8 cellular contexts compared by ENCODE assay signal in genomic region chr5:122845253-122846050, GRCh38. TPM values are rescaled to one million over a fixed set of nuclear protein-coding genes. Genes with fewer than 3 reads are reported as not detected.
A peak's percentile ranks its signal among the peaks of the same experiment; 100 is the strongest.
DNase-seq lines count a peak whose midpoint lies in the region; ATAC-seq and TF ChIP-seq lines count a peak whose summit lies in the region.

SNX24 (plus strand) TSS chr5:122845613; CDS start chr5:122845634, 21 bp downstream.

- H3K4me1 ChIP-seq in IMR-90 (ENCODE audit: control insufficient read depth, insufficient read depth, low read length) (peaks cover 5% of the 10 kb centered on the region), suprapubic skin (peaks cover 38% of the 10 kb centered on the region)

- ATAC-seq in GM21576 (IDR thresholded peaks at IDR 0.05; ENCODE audit: unreplicated experiment) (peak; percentile 80), IMR-90 (ENCODE audit: low read depth) (peak; percentile 96), omental fat pad (ENCODE audit: low FRiP score) (peak; percentile 87)
- peak; percentile 92 for ATAC-seq in activated naive CD4-positive, alpha-beta T cell treated with anti-CD3 and anti-CD28 coated beads, Interleukin-2, amount 50 U/mL, for 72 hours

- DNase-seq in EL = peak; percentile 83
- peak; percentile 56 for DNase-seq in IMR-90
- no peak for DNase-seq in SK-N-MC (ENCODE audit: low read depth, low spot score)
- DNase-seq in activated naive CD4-positive, alpha-beta T cell treated with anti-CD3 and anti-CD28 coated beads, Interleukin-2, amount 50 U/mL, for 72 hours (ENCODE audit: low spot score in 2 of 2) = peak; percentile 64 to 84
- peak; percentile 77 for DNase-seq in glutamatergic neuron
- DNase-seq in omental fat pad (ENCODE audit: low spot score) = peak; percentile 35
- DNase-seq in suprapubic skin (ENCODE audit: low spot score in 2 of 2) = peak; percentile 86 to 89

- H3K27me3 Mint-ChIP-seq in glutamatergic neuron (ENCODE audit: unreplicated experiment) = no peaks in the 10 kb centered on the region

- H3K27ac ChIP-seq in IMR-90 (ENCODE audit: insufficient read depth, low read length) = peak within 1 kb of the TSS; percentile 87
- H3K27ac ChIP-seq in SK-N-MC = peak within 1 kb of the TSS; percentile 42; the same call in 1 of the 2 replicates
- H3K27ac ChIP-seq in suprapubic skin = peak within 1 kb of the TSS; percentile 96

- peak within 1 kb of the TSS; percentile 53 to 83 for H3K27ac Mint-ChIP-seq in activated naive CD4-positive, alpha-beta T cell treated with anti-CD3 and anti-CD28 coated beads, Interleukin-2, amount 50 U/mL, for 72 hours
- H3K27ac Mint-ChIP-seq in glutamatergic neuron (ENCODE audit: unreplicated experiment) = peak within 1 kb of the TSS; percentile 76

- H3K9me3 Mint-ChIP-seq in activated naive CD4-positive, alpha-beta T cell treated with anti-CD3 and anti-CD28 coated beads, Interleukin-2, amount 50 U/mL, for 72 hours = no peaks in the 10 kb centered on the region
- peaks cover 2% of the 10 kb centered on the region for H3K9me3 Mint-ChIP-seq in glutamatergic neuron (ENCODE audit: unreplicated experiment)

- peak within 1 kb of the TSS; percentile 72 for H3K14ac ChIP-seq in IMR-90 (replicated peaks; ENCODE audit: low read depth, low read length)

- POLR2A ChIA-PET in IMR-90 (lab: Charles Lee; ENCODE audit: unreplicated experiment) = interaction anchor here (0.6 to 0.7 kb wide), 3 partner anchors 191 to 691 kb away, joined by 3 to 5 read pairs (median 3); partner anchors contain the start of genes CEP120 and PPIC

- no peaks in the 10 kb centered on the region for H4K20me1 ChIP-seq in IMR-90 (ENCODE audit: insufficient read depth, low read length)

- in situ Hi-C loops in IMR-90 (cut with MboI; ENCODE audit: low sequenced_read_pairs) = loop anchor here (10.0 kb wide), 1 partner anchor 309 kb away; no protein-coding TSS in a partner anchor

- 1% methylated on average over 27 of the region's 91 CpGs; no CpG with 5 or more reads in 1 of the 2 experiments for WGBS in IMR-90 (ENCODE audit: extremely low coverage in 2 of 2, insufficient read length in 1 of 2), 2 experiments
- WGBS in suprapubic skin = under 1% methylated on average over 26 of the region's 91 CpGs

- H2BK20ac ChIP-seq in IMR-90 (ENCODE audit: low read depth, low read length) = no peak within 1 kb of the TSS

- peak within 1 kb of the TSS; percentile 55 for H3K18ac ChIP-seq in IMR-90 (ENCODE audit: low read depth, low read length)

- H3K36me3 ChIP-seq in IMR-90 (ENCODE audit: control insufficient read depth, insufficient read depth, low read length) = no peaks in the 10 kb centered on the region
- H3K36me3 ChIP-seq in SK-N-MC (ENCODE audit: insufficient read depth, low read length) = no peaks in the 10 kb centered on the region
- H3K36me3 ChIP-seq in suprapubic skin = no peaks in the 10 kb centered on the region

- H2BK120ac ChIP-seq in IMR-90 (ENCODE audit: low read depth, low read length) = peak within 1 kb of the TSS; percentile 56

- TF ChIP-seq POLR2A in IMR-90 (IDR thresholded peaks at IDR 0.05; ENCODE audit: low read depth, low read length) (peak; percentile 53; the same call in 1 of the 2 replicates), suprapubic skin (IDR thresholded peaks at IDR 0.05) (peak in 1 of 2 donors; percentile 14)

- peak within 1 kb of the TSS; percentile 52 for H3K4ac ChIP-seq in IMR-90 (ENCODE audit: low read depth, low read length)

- H3K9me3 ChIP-seq in IMR-90 (ENCODE audit: control insufficient read depth, insufficient read depth, low read length) = no peaks in the 10 kb centered on the region
- H3K9me3 ChIP-seq in SK-N-MC (ENCODE audit: low read depth, low read length) = no peaks in the 10 kb centered on the region
- H3K9me3 ChIP-seq in suprapubic skin = no peaks in the 10 kb centered on the region

- peak within 1 kb of the TSS; percentile 30 for H4K5ac ChIP-seq in IMR-90 (ENCODE audit: low read depth, low read length)

- no peaks in the 10 kb centered on the region for H3K36me3 Mint-ChIP-seq in activated naive CD4-positive, alpha-beta T cell treated with anti-CD3 and anti-CD28 coated beads, Interleukin-2, amount 50 U/mL, for 72 hours
- H3K36me3 Mint-ChIP-seq in glutamatergic neuron (ENCODE audit: unreplicated experiment) = peaks cover 2% of the 10 kb centered on the region

- H4K91ac ChIP-seq in IMR-90 (ENCODE audit: insufficient read depth, low read depth, low read length) = peak within 1 kb of the TSS; percentile 9; the same call in 1 of the 2 replicates

- H3K9ac ChIP-seq in IMR-90 (ENCODE audit: low read depth, low read length) = peak within 1 kb of the TSS; percentile 73
- H3K9ac ChIP-seq in SK-N-MC (ENCODE audit: insufficient read length) = peak within 1 kb of the TSS; percentile 87

- no peak for TF ChIP-seq CTCF in IMR-90 (conservative IDR thresholded peaks at IDR 0.05; ENCODE audit: low read depth, low read length)
- no peak for TF ChIP-seq CTCF in glutamatergic neuron (IDR thresholded peaks at IDR 0.05; ENCODE audit: partially characterized antibody, unreplicated experiment)
- TF ChIP-seq CTCF in omental fat pad (IDR thresholded peaks at IDR 0.05) = no peak
- TF ChIP-seq CTCF in suprapubic skin (IDR thresholded peaks at IDR 0.05) = no peak

- H3K4me2 ChIP-seq in IMR-90 (ENCODE audit: low read depth, low read length) = peak within 1 kb of the TSS; percentile 89

- H3K9me1 ChIP-seq in IMR-90 (ENCODE audit: insufficient read depth, low read length) = peaks cover 5% of the 10 kb centered on the region

- H3K23ac ChIP-seq in IMR-90 (ENCODE audit: low read depth, low read length) = peak within 1 kb of the TSS; percentile 36

- H3K4me1 Mint-ChIP-seq in glutamatergic neuron (ENCODE audit: low read depth, unreplicated experiment) = peaks cover 12% of the 10 kb centered on the region

- H3K27me3 ChIP-seq in IMR-90 (ENCODE audit: control insufficient read depth, insufficient read depth, low read length) = no peaks in the 10 kb centered on the region
- no peaks in the 10 kb centered on the region for H3K27me3 ChIP-seq in suprapubic skin

- no peak for TF ChIP-seq EP300 in suprapubic skin (IDR thresholded peaks at IDR 0.05)

- H2AFZ ChIP-seq in IMR-90 (replicated peaks; ENCODE audit: low read length, poor library complexity) = peak within 1 kb of the TSS; percentile 95

- TF ChIP-seq RAD21 in IMR-90 (IDR thresholded peaks at IDR 0.05; ENCODE audit: low read length) = no peak

- H3K4me3 ChIP-seq in IMR-90 (ENCODE audit: insufficient read depth, low read depth, low read length) = peak within 1 kb of the TSS; percentile 98
- H3K4me3 ChIP-seq in SK-N-MC = peak within 1 kb of the TSS; percentile 94
- H3K4me3 ChIP-seq in suprapubic skin = peak within 1 kb of the TSS; percentile 94

- no TSS peak for BruUV-seq in IMR-90 (replicated peaks; lab: Mats Ljungman, UMichigan)

- H4K8ac ChIP-seq in IMR-90 (ENCODE audit: low read depth in 2 of 2, low read length in 2 of 2) = peak within 1 kb of the TSS; percentile 43 to 57

- H3K4me3 Mint-ChIP-seq in glutamatergic neuron (ENCODE audit: unreplicated experiment) = peak within 1 kb of the TSS; percentile 89

- H2BK5ac ChIP-seq in IMR-90 (ENCODE audit: low read depth, low read length, poor library complexity, severe bottlenecking) = peak within 1 kb of the TSS; percentile 95

- dilution Hi-C loops in IMR-90 (cut with HindIII; ENCODE audit: low sequenced_read_pairs, unreplicated experiment) = no loop called here

- intact Hi-C loops in IMR-90 (cut with micrococcal nuclease) = loop anchor here (2.0 to 10.0 kb wide), 3 partner anchors 71 to 331 kb away; partner anchors contain the start of gene SNX2

- peak within 1 kb of the TSS; percentile 76; the same call in 1 of the 2 replicates for H2AK5ac ChIP-seq in IMR-90 (ENCODE audit: low read depth, low read length)

- H2AK9ac ChIP-seq in IMR-90 (replicated peaks; ENCODE audit: low read depth, low read length, poor library complexity) = peak within 1 kb of the TSS; percentile 75

- CTCF ChIA-PET in IMR-90 (lab: Yijun Ruan, JAX) = interaction anchor here (0.6 to 1.3 kb wide), 4 partner anchors 15 to 87 kb away, joined by 3 to 5 read pairs (median 3); no protein-coding TSS in a partner anchor

- no peak within 1 kb of the TSS for H2BK15ac ChIP-seq in IMR-90 (ENCODE audit: low read depth, low read length)

- peaks cover 7 to 25% of the 10 kb centered on the region in 2 experiments; a peak in 3 of 4 replicates for H3K79me1 ChIP-seq in IMR-90 (ENCODE audit: low read depth in 1 of 2, low read length in 2 of 2)

- peak within 1 kb of the TSS; percentile 62; the same call in 1 of the 2 replicates for H3K56ac ChIP-seq in IMR-90 (ENCODE audit: extremely low read depth, insufficient read depth, low read length)

TF ChIP-seq in IMR-90, 13 proteins besides CTCF, POLR2A, EP300 and RAD21 (continues in another document):
- no peak for TF ChIP-seq NFE2L2 (IDR thresholded peaks at IDR 0.05; ENCODE audit: low read depth, low read length)
- TF ChIP-seq SMC3 (IDR thresholded peaks at IDR 0.05; ENCODE audit: low read depth, low read length) = no peak
- no peak for TF ChIP-seq FOS (IDR thresholded peaks at IDR 0.05; ENCODE audit: low read depth, low read length)
- TF ChIP-seq, protein P1, sequence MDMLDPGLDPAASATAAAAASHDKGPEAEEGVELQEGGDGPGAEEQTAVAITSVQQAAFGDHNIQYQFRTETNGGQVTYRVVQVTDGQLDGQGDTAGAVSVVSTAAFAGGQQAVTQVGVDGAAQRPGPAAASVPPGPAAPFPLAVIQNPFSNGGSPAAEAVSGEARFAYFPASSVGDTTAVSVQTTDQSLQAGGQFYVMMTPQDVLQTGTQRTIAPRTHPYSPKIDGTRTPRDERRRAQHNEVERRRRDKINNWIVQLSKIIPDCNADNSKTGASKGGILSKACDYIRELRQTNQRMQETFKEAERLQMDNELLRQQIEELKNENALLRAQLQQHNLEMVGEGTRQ (IDR thresholded peaks at IDR 0.05; ENCODE audit: low read depth, low read length) = no peak
- TF ChIP-seq MXI1 (IDR thresholded peaks at IDR 0.05; ENCODE audit: borderline replicate concordance, low read depth, low read length) = peak; percentile 24; the same call in 1 of the 2 replicates
- no peak for TF ChIP-seq CHD1 (IDR thresholded peaks at IDR 0.05; ENCODE audit: low read depth, low read length)
- TF ChIP-seq MAZ (IDR thresholded peaks at IDR 0.05; ENCODE audit: borderline replicate concordance, low read depth, low read length) = 0 out of 2 replicates have a peak, but pooled peaks have one; percentile 51
- no peak for TF ChIP-seq RCOR1 (IDR thresholded peaks at IDR 0.05; ENCODE audit: insufficient replicate concordance, low read length)
- no peak for TF ChIP-seq RFX5 (IDR thresholded peaks at IDR 0.05; ENCODE audit: low read depth, low read length)
- peak; percentile 10; the same call in 1 of the 2 replicates for TF ChIP-seq BHLHE40 (IDR thresholded peaks at IDR 0.05; ENCODE audit: low read depth, low read length)

RNA-seq across cellular contexts. Expression of gene SNX24, which starts in this region (rescaled TPM):
- total RNA-seq in IMR-90 (2012; rRNA removed) = 13.8 and 21.7 TPM in 2 replicates
- 12.7 and 15.0 TPM in 2 replicates for polyA plus RNA-seq in IMR-90 (2012; rRNA removed)
- 2.1 and 4.3 TPM in 2 replicates for polyA plus RNA-seq in IMR-90 (2012; cell fraction: cytosol; rRNA removed)
- 1.1 and 14.0 TPM in 2 replicates for polyA plus RNA-seq in IMR-90 (2012; cell fraction: nucleus; rRNA removed; ENCODE audit: low replicate concordance)
- total RNA-seq in activated naive CD4-positive, alpha-beta T cell treated with anti-CD3 and anti-CD28 coated beads, Interleukin-2, amount 50 U/mL, for 72 hours = 1 to 10 TPM; 1.8 to 6.4 TPM
- total RNA-seq in glutamatergic neuron (ENCODE audit: unreplicated experiment) = 21.8 TPM
- total RNA-seq in omental fat pad = 10 to 100 TPM; 13.3 to 21.5 (median 17.9) TPM
- 10 to 100 TPM; 15.2 to 43.0 (median 25.3) TPM for total RNA-seq in suprapubic skin

Comparison
In these comparisons a context has a peak if more than half of its experiments do, and no peak if none do; other contexts are left out.
1. H3K27ac ChIP-seq: peak in every context shown above with its lines; median percentile 96 in suprapubic skin; 87 in IMR-90; 42 in SK-N-MC.